ENCODE assay signal across 25 cellular contexts in the genomic region with DNA sequence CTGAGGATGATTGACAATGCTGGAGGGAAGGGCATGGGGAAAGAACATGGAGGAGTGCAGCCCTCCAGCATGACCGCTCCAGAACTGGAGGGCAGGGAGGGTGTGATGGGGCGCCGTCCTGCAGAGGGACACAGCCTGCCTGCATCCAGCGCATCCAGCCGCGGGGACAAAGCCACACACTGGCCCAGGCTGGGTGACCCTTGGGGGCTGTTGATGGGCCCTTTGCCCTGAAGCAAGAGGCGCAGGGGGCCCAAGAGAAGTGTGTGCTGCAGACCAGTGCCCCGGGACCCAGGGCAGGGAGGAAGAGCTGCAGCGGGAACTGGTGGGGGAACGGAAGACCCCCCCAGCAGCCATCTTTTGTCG.
"Had no signal": no experiment of that assay in that cellular context is flagged by ENCODE, and none has a peak within 500 bp of the region (broad histone marks: within the 10 kb centered on the region; RNA-seq: fewer than 3 reads in every experiment).

No MANE protein-coding gene starts in this region.

- H3K4me3 ChIP-seq: left ventricle myocardium inferior, lower lobe of right lung, psoas muscle, right lobe of liver, suprapubic skin, thyroid gland, upper lobe of left lung had no signal

- H3K4me1 Mint-ChIP-seq: immature natural killer cell; memory B cell; mesothelial cell of epicardium; natural killer cell; neural crest cell; stimulated activated effector memory CD8-positive, alpha-beta T cell treated with anti-CD3 and anti-CD28 coated beads, Interleukin-12 subunit alpha, Interleukin-12 subunit beta, amount 100 ng/mL, for 72 hours had no signal

- H3K4me1 ChIP-seq: foreskin keratinocyte, left ventricle myocardium inferior, lower lobe of right lung, parathyroid adenoma, psoas muscle, right lobe of liver, thyroid gland, upper lobe of left lung had no signal

- H3K27me3 ChIP-seq: foreskin keratinocyte, right lobe of liver, thyroid gland, upper lobe of left lung had no signal

- H3K27ac Mint-ChIP-seq: dendritic cell treated with granulocyte-macrophage colony-stimulating factor and Interleukin-4, amounts not matched to agents 40 ng/mL and 50 ng/mL, for 4 days; immature natural killer cell; memory B cell; mesothelial cell of epicardium; natural killer cell; stimulated activated effector memory CD8-positive, alpha-beta T cell treated with anti-CD3 and anti-CD28 coated beads, Interleukin-12 subunit alpha, Interleukin-12 subunit beta, amount 100 ng/mL, for 72 hours had no signal

- H3K4me3 Mint-ChIP-seq: dendritic cell treated with granulocyte-macrophage colony-stimulating factor and Interleukin-4, amounts not matched to agents 40 ng/mL and 50 ng/mL, for 4 days; immature natural killer cell; memory B cell; mesothelial cell of epicardium; natural killer cell; neural crest cell; stimulated activated effector memory CD8-positive, alpha-beta T cell treated with anti-CD3 and anti-CD28 coated beads, Interleukin-12 subunit alpha, Interleukin-12 subunit beta, amount 100 ng/mL, for 72 hours had no signal

- H3K9ac ChIP-seq: parathyroid adenoma had no signal

- DNase-seq: erythroblast; foreskin keratinocyte; immature natural killer cell; left ventricle myocardium inferior; lower lobe of right lung; natural killer cell; nucleus accumbens; psoas muscle; retina; right lobe of liver; stimulated activated CD4-positive, alpha-beta T cell treated with anti-CD3 and anti-CD28 coated beads, Interleukin-4, amount 100 ng/mL, for 1 hour; stimulated activated CD8-positive, alpha-beta memory T cell treated with anti-CD3 and anti-CD28 coated beads, Interleukin-4, amount 100 ng/mL, for 48 hours; stimulated activated naive CD8-positive, alpha-beta T cell treated with anti-CD3 and anti-CD28 coated beads, Interleukin-15, Interleukin-2, amounts not matched to agents 100 U/mL and 50 U/mL, for 24 hours; thyroid gland; upper lobe of left lung had no signal

- H3K79me2 ChIP-seq: parathyroid adenoma had no signal

- H3K36me3 ChIP-seq: left ventricle myocardium inferior, lower lobe of right lung, right lobe of liver, suprapubic skin, thyroid gland, upper lobe of left lung had no signal

- ATAC-seq: foreskin keratinocyte; lower lobe of right lung; natural killer cell; psoas muscle; right lobe of liver; stimulated activated effector memory CD8-positive, alpha-beta T cell treated with anti-CD3 and anti-CD28 coated beads, Interleukin-12 subunit alpha, Interleukin-12 subunit beta, amount 100 ng/mL, for 72 hours; stimulated activated naive CD8-positive, alpha-beta T cell treated with anti-CD3 and anti-CD28 coated beads, Interleukin-15, Interleukin-2, amounts not matched to agents 100 U/mL and 50 U/mL, for 24 hours had no signal

- H3K27ac ChIP-seq: foreskin keratinocyte, left ventricle myocardium inferior, lower lobe of right lung, parathyroid adenoma, psoas muscle, right lobe of liver, suprapubic skin, thyroid gland, upper lobe of left lung had no signal

- H3K36me3 Mint-ChIP-seq: mesothelial cell of epicardium; natural killer cell; stimulated activated effector memory CD8-positive, alpha-beta T cell treated with anti-CD3 and anti-CD28 coated beads, Interleukin-12 subunit alpha, Interleukin-12 subunit beta, amount 100 ng/mL, for 72 hours had no signal

- H2AFZ ChIP-seq: parathyroid adenoma had no signal

- H3K9me3 ChIP-seq: right lobe of liver, thyroid gland had no signal

- FAIRE-seq: colon, endothelial cell of umbilical vein, keratinocyte had no signal
